ENCODE assay signal across 27 cellular contexts in the genomic region with DNA sequence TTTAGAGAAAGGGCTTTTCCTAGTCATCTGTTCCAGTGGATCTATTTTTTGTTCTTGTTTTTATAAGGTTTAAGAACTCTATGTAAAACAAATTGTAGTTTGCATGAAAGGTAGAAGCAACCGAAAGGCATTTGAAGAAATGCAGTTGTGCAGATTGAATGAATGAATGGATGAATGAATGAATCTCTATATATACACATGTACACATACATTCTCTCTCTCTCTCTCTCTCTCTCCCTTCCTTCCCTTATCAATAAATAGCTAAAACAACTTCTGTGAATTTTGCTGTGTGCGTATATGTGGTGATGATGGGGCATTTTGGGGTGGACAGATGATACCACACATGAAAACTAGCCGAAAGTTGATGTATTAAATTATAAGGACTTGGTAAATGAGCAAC. TPM values are rescaled to one million over a fixed set of nuclear protein-coding genes. Genes with fewer than 3 reads are reported as not detected.
"Had no signal": no experiment of that assay in that cellular context is flagged by ENCODE, and none has a peak within 500 bp of the region (broad histone marks: within the 10 kb centered on the region; RNA-seq: fewer than 3 reads in every experiment).

No MANE protein-coding gene starts in this region.

- H3K36me3 ChIP-seq: colonic mucosa, esophagus muscularis mucosa, gastrocnemius medialis, lower lobe of right lung had no signal

- H3K4me1 ChIP-seq: colonic mucosa, esophagus muscularis mucosa, gastrocnemius medialis, heart right ventricle, left lung, lower lobe of right lung had no signal

- ATAC-seq: effector memory CD8-positive, alpha-beta T cell; gastrocnemius medialis; heart right ventricle; left cardiac atrium; left lung; left ventricle myocardium superior; lower lobe of right lung; mucosa of descending colon; naive thymus-derived CD8-positive, alpha-beta T cell had no signal

- H3K4me3 Mint-ChIP-seq: dendritic cell treated with granulocyte-macrophage colony-stimulating factor and Interleukin-4, amounts not matched to agents 40 ng/mL and 50 ng/mL, for 4 days; effector memory CD8-positive, alpha-beta T cell; endodermal cell; mesothelial cell of epicardium; naive B cell; naive thymus-derived CD8-positive, alpha-beta T cell had no signal

- H3K36me3 Mint-ChIP-seq: naive B cell; naive thymus-derived CD8-positive, alpha-beta T cell had no signal

- H3K9me3 Mint-ChIP-seq: dendritic cell treated with granulocyte-macrophage colony-stimulating factor and Interleukin-4, amounts not matched to agents 40 ng/mL and 50 ng/mL, for 4 days; effector memory CD8-positive, alpha-beta T cell; endodermal cell; mesothelial cell of epicardium; naive B cell; naive thymus-derived CD8-positive, alpha-beta T cell had no signal

- FAIRE-seq: endometrium, keratinocyte had no signal

- H3K27ac Mint-ChIP-seq: dendritic cell treated with granulocyte-macrophage colony-stimulating factor and Interleukin-4, amounts not matched to agents 40 ng/mL and 50 ng/mL, for 4 days; effector memory CD8-positive, alpha-beta T cell; endodermal cell; mesothelial cell of epicardium; naive B cell; naive thymus-derived CD8-positive, alpha-beta T cell had no signal

- H3K27me3 Mint-ChIP-seq: dendritic cell treated with granulocyte-macrophage colony-stimulating factor and Interleukin-4, amounts not matched to agents 40 ng/mL and 50 ng/mL, for 4 days; effector memory CD8-positive, alpha-beta T cell; naive B cell; naive thymus-derived CD8-positive, alpha-beta T cell had no signal

- H3K27ac ChIP-seq: colonic mucosa, epithelial cell of prostate, esophagus muscularis mucosa, gastrocnemius medialis, heart right ventricle, left lung, lower lobe of right lung had no signal

- DNase-seq: colonic mucosa; cortex of kidney; effector CD8-positive, alpha-beta T cell; effector memory CD8-positive, alpha-beta T cell; endodermal cell; erythroblast; foreskin fibroblast; foreskin melanocyte; gastrocnemius medialis; glutamatergic neuron; head of caudate nucleus; heart right ventricle; hippocampal formation; left cardiac atrium; left lung; left ventricle myocardium superior; lower lobe of right lung; mesenchymal stem cell; mucosa of descending colon; naive B cell; naive thymus-derived CD8-positive, alpha-beta T cell had no signal

- H3K4me1 Mint-ChIP-seq: mesothelial cell of epicardium; naive B cell; naive thymus-derived CD8-positive, alpha-beta T cell had no signal

- H3K4me3 ChIP-seq: colonic mucosa, esophagus muscularis mucosa, gastrocnemius medialis, heart right ventricle, left lung, lower lobe of right lung, mucosa of descending colon had no signal

- H3K9me3 ChIP-seq: colonic mucosa, esophagus muscularis mucosa, gastrocnemius medialis, heart right ventricle, left lung, lower lobe of right lung, mucosa of descending colon had no signal

- H3K27me3 ChIP-seq: colonic mucosa, esophagus muscularis mucosa, gastrocnemius medialis, heart right ventricle, left lung had no signal

RNA-seq across cellular contexts. Expression of a gene that starts 32.4 kb away (rescaled TPM):
- polyA plus RNA-seq: naive thymus-derived CD8-positive, alpha-beta T cell had no signal
